ENCODE assay signal across 14 cellular contexts in genomic region chr10:89235073-89235798, GRCh38. TPM values are rescaled to one million over a fixed set of nuclear protein-coding genes. Genes with fewer than 3 reads are reported as not detected.
DNase-seq lines count a peak whose midpoint lies in the region; TF ChIP-seq lines count a peak whose summit lies in the region.
"Had no signal": no experiment of that assay in that cellular context is flagged by ENCODE, and none has a peak within 500 bp of the region (broad histone marks: within the 10 kb centered on the region; RNA-seq: fewer than 3 reads in every experiment).

No MANE protein-coding gene starts in this region.

- H3K27ac Mint-ChIP-seq in MCF 10A (ENCODE audit: low read depth, unreplicated experiment) (no peak overlapping the region), glutamatergic neuron (ENCODE audit: unreplicated experiment) (peak overlapping the region; percentile 59), neural progenitor cell (peak overlapping the region; percentile 52)

- no peak overlapping the region for H2AFZ ChIP-seq in neural progenitor cell (replicated peaks)

- H3F3A ChIP-seq in neural progenitor cell (ENCODE audit: low read depth): peaks cover 16% of the 10 kb centered on the region

- peak overlapping the region; percentile 56 for H3K4me2 ChIP-seq in neural progenitor cell
- H3K4me2 ChIP-seq: A549 had no signal

- POLR2A ChIA-PET in MCF 10A (lab: Yijun Ruan, JAX): interaction anchor here (1.1 kb wide), 1 partner anchor 15 kb away, joined by 3 read pairs; no protein-coding TSS in a partner anchor

- no peak for TF ChIP-seq POLR2A in breast epithelium (IDR thresholded peaks at IDR 0.05)

- H3K4me1 ChIP-seq in breast epithelium (no peaks in the 10 kb centered on the region), neural progenitor cell (peaks cover 14% of the 10 kb centered on the region)
- H3K4me1 ChIP-seq: A549, HAP-1, uterus had no signal

- CTCF ChIA-PET in MCF 10A (lab: Yijun Ruan, JAX): interaction anchor here (0.6 to 2.6 kb wide), 3 partner anchors 17 to 1513 kb away, joined by 3 to 8 read pairs (median 3); no protein-coding TSS in a partner anchor

- peaks cover 3% of the 10 kb centered on the region for H4K20me1 ChIP-seq in neural progenitor cell (ENCODE audit: low read depth)

- DNase-seq in breast epithelium (ENCODE audit: low spot score in 2 of 2) (peak; percentile 42 to 53), MCF 10A (ENCODE audit: unreplicated experiment) (no peak), glutamatergic neuron (no peak), neural progenitor cell (ENCODE audit: low spot score) (peak; percentile 47), ureter (ENCODE audit: low spot score) (peak; percentile 52), NCI-H2107 treated with DMSO at 0.1 percent for 48 hours (lab: John Stamatoyannopoulos, UW; ENCODE audit: unreplicated experiment) (no peak), germinal center (ENCODE audit: low spot score) (no peak), kidney tubule cell (ENCODE audit: low spot score) (no peak)
- DNase-seq: Kasumi-1, SIG-M5 had no signal

- H3K4me1 Mint-ChIP-seq in MCF 10A (ENCODE audit: insufficient read depth, unreplicated experiment) (no peaks in the 10 kb centered on the region), glutamatergic neuron (ENCODE audit: low read depth, unreplicated experiment) (peaks cover 8% of the 10 kb centered on the region), neural progenitor cell (peaks cover 22% of the 10 kb centered on the region)

- H3K36me3 Mint-ChIP-seq in MCF 10A (ENCODE audit: insufficient read depth, unreplicated experiment) (peaks cover 6% of the 10 kb centered on the region), glutamatergic neuron (ENCODE audit: unreplicated experiment) (peaks cover 5% of the 10 kb centered on the region), neural progenitor cell (peaks cover 5% of the 10 kb centered on the region)

- H3K27me3 ChIP-seq in breast epithelium (no peaks in the 10 kb centered on the region), neural progenitor cell (peaks cover 84% of the 10 kb centered on the region)
- H3K27me3 ChIP-seq: uterus had no signal

- no peaks in the 10 kb centered on the region for H3K9me3 Mint-ChIP-seq in MCF 10A (ENCODE audit: unreplicated experiment)
- no peaks in the 10 kb centered on the region for H3K9me3 Mint-ChIP-seq in glutamatergic neuron (ENCODE audit: unreplicated experiment)
- H3K9me3 Mint-ChIP-seq in neural progenitor cell: peaks cover 2% of the 10 kb centered on the region

- H3K4me3 ChIP-seq in breast epithelium: no peak overlapping the region
- no peak overlapping the region for H3K4me3 ChIP-seq in neural progenitor cell
- H3K4me3 ChIP-seq: A549, HAP-1, uterus had no signal

- H3K9me3 ChIP-seq in breast epithelium: no peaks in the 10 kb centered on the region
- no peaks in the 10 kb centered on the region for H3K9me3 ChIP-seq in neural progenitor cell (ENCODE audit: low read depth)
- H3K9me3 ChIP-seq: A549, HAP-1, uterus had no signal

- no TSS peak for BruUV-seq in MCF 10A (replicated peaks; lab: Mats Ljungman, UMichigan)

- H3K27me3 Mint-ChIP-seq in MCF 10A (ENCODE audit: insufficient read depth, unreplicated experiment) (no peaks in the 10 kb centered on the region), glutamatergic neuron (ENCODE audit: unreplicated experiment) (peaks cover 4% of the 10 kb centered on the region), neural progenitor cell (ENCODE audit: insufficient read depth, low read depth) (peaks cover 13% of the 10 kb centered on the region)

- no peaks in the 10 kb centered on the region for H3K79me2 ChIP-seq in neural progenitor cell (ENCODE audit: low read depth)

- H3K9ac ChIP-seq in neural progenitor cell: no peak overlapping the region

- intact Hi-C loops in breast epithelium (cut with DNase I; ENCODE audit: low total_unique reads) (no loop called here), MCF 10A (cut with micrococcal nuclease) (no loop called here)

- TF ChIP-seq CTCF in breast epithelium (IDR thresholded peaks at IDR 0.05): no peak
- no peak for TF ChIP-seq CTCF in MCF 10A (IDR thresholded peaks at IDR 0.05; ENCODE audit: unreplicated experiment)
- no peak for TF ChIP-seq CTCF in glutamatergic neuron (IDR thresholded peaks at IDR 0.05; ENCODE audit: partially characterized antibody, unreplicated experiment)
- no peak for TF ChIP-seq CTCF in neural progenitor cell (IDR thresholded peaks at IDR 0.05)

- H3K27ac ChIP-seq in breast epithelium (peak overlapping the region; percentile 61 to 64), neural progenitor cell (no peak overlapping the region)
- H3K27ac ChIP-seq: A549, uterus had no signal

- H3K36me3 ChIP-seq in breast epithelium (no peaks in the 10 kb centered on the region), neural progenitor cell (no peaks in the 10 kb centered on the region)
- H3K36me3 ChIP-seq: HAP-1, uterus had no signal

- H3K4me3 Mint-ChIP-seq in MCF 10A (ENCODE audit: unreplicated experiment) (no peak overlapping the region), glutamatergic neuron (ENCODE audit: unreplicated experiment) (no peak overlapping the region), neural progenitor cell (no peak overlapping the region)

RNA-seq across cellular contexts. Expression of gene LIPA, which starts 16.3 kb away (rescaled TPM):
- total RNA-seq in breast epithelium (10 to 100 TPM; 44.9 to 90.7 (median 67.2) TPM), MCF 10A (2022) (18.5 and 22.3 TPM in 2 replicates), glutamatergic neuron (ENCODE audit: unreplicated experiment) (22.0 TPM), neural progenitor cell (ENCODE audit: low replicate concordance) (15.5 and 18.9 TPM in 2 replicates), ureter (55.7 TPM)

RNA-seq across cellular contexts. Expression of gene CH25H, which starts 28.1 kb away (rescaled TPM):
- total RNA-seq in breast epithelium (1 to 10 TPM in 2 of 3 donors, under 1 TPM in 1; 0.16 to 6.0 (median 2.0) TPM), MCF 10A (2022) (not detected in 2 replicates), glutamatergic neuron (ENCODE audit: unreplicated experiment) (0.25 TPM), neural progenitor cell (ENCODE audit: low replicate concordance) (not detected in 2 replicates), ureter (3.6 TPM)
- total RNA-seq: NCI-H460 had no signal

Comparison
In these comparisons a context has a peak if more than half of its experiments do, and no peak if none do; other contexts are left out.
1. DNase-seq: peak in breast epithelium (2 of 2), neural progenitor cell (single experiment) and ureter (single experiment); none in MCF 10A (single experiment), glutamatergic neuron (single experiment), NCI-H2107 treated with DMSO at 0.1 percent for 48 hours (single experiment), germinal center (single experiment) and kidney tubule cell (single experiment).